Comparison of ENCODE assay signal across 13 cellular contexts in genomic region chr15:62887113-62887570, GRCh38.
DNase-seq lines count a peak whose midpoint lies in the region; ATAC-seq, FAIRE-seq and TF ChIP-seq lines count a peak whose summit lies in the region.
"Had no signal": no experiment of that assay in that cellular context is flagged by ENCODE, and none has a peak within 500 bp of the region (broad histone marks: within the 10 kb centered on the region; RNA-seq: fewer than 3 reads in every experiment).

No MANE protein-coding gene starts in this region.

- H3K27ac ChIP-seq in mammary epithelial cell (ENCODE audit: insufficient read depth, low read depth, low read length) (no peak overlapping the region), subcutaneous abdominal adipose tissue (ENCODE audit: low read depth, low read length) (peak overlapping the region; percentile 14)
- H3K27ac ChIP-seq: 22Rv1 had no signal

- H4K20me1 ChIP-seq in mammary epithelial cell (ENCODE audit: insufficient read depth, low read length) = no peaks in the 10 kb centered on the region

- intact Hi-C loops in mammary epithelial cell (cut with micrococcal nuclease) = no loop called here

- no TSS peak for BruUV-seq in mammary epithelial cell (replicated peaks; lab: Mats Ljungman, UMichigan)

- 31% methylated on average over 7 of the region's 7 CpGs for WGBS in mammary epithelial cell (ENCODE audit: low coverage, missing lambda C conversion rate)

- H3K4me3 ChIP-seq in mammary epithelial cell (replicated peaks in 1 of 3; ENCODE audit: insufficient read depth in 1 of 3, low read depth in 2 of 3, low read length in 3 of 3) (no peak overlapping the region), subcutaneous abdominal adipose tissue (ENCODE audit: low read depth in 1 of 5, low read length in 5 of 5) (no peak overlapping the region)

- TF ChIP-seq CTCF in mammary epithelial cell (conservative IDR thresholded peaks at IDR 0.05 in 1 of 2, IDR thresholded peaks at IDR 0.05 in 1 of 2; ENCODE audit: extremely low read depth in 1 of 2, insufficient read depth in 1 of 2, low read depth in 1 of 2, low read length in 2 of 2) = no peak

- no peak for ATAC-seq in esophagus mucosa

- H3K36me3 ChIP-seq in mammary epithelial cell (ENCODE audit: insufficient read depth, low read length) = no peaks in the 10 kb centered on the region
- H3K36me3 ChIP-seq in subcutaneous abdominal adipose tissue (ENCODE audit: control insufficient read depth in 5 of 5, insufficient read depth in 5 of 5, low read length in 5 of 5) = no peaks in the 10 kb centered on the region

- H3K9me3 ChIP-seq in mammary epithelial cell (replicated peaks; ENCODE audit: insufficient read depth, low read length) = no peaks in the 10 kb centered on the region
- H3K9me3 ChIP-seq in subcutaneous abdominal adipose tissue (ENCODE audit: control insufficient read depth in 5 of 5, low read length in 5 of 5) = no peaks in the 10 kb centered on the region

- H3K79me2 ChIP-seq in mammary epithelial cell (ENCODE audit: insufficient read depth, low read length) = no peaks in the 10 kb centered on the region

- in situ Hi-C loops in mammary epithelial cell (cut with MboI; ENCODE audit: low sequenced_read_pairs in 2 of 2) = no loop called here

- H2AFZ ChIP-seq in mammary epithelial cell (ENCODE audit: low read depth, low read length) = peak overlapping the region; percentile 93

- FAIRE-seq in frontal cortex (lab: Jason Lieb, UNC) = no peak

- H3K9ac ChIP-seq in mammary epithelial cell (ENCODE audit: insufficient read depth, low read length) (no peak overlapping the region), subcutaneous abdominal adipose tissue (ENCODE audit: low read length in 5 of 5) (no peak overlapping the region)

- dilution Hi-C loops in mammary epithelial cell (cut with HindIII; ENCODE audit: low sequenced_read_pairs) = no loop called here

- CTCF ChIA-PET in mammary epithelial cell (lab: Charles Lee; ENCODE audit: low non-redundant PET) = no interaction called here

- peaks cover 29% of the 10 kb centered on the region for H3K4me1 ChIP-seq in mammary epithelial cell (ENCODE audit: insufficient read depth, low read length)
- peaks cover 0 to 33% (median 24%) of the 10 kb centered on the region in 5 donors for H3K4me1 ChIP-seq in subcutaneous abdominal adipose tissue (ENCODE audit: control insufficient read depth in 5 of 5, insufficient read depth in 5 of 5, low read length in 5 of 5)

- H3K4me2 ChIP-seq in mammary epithelial cell (ENCODE audit: insufficient read depth, low read depth, low read length) = peak overlapping the region; percentile 78

- H3K27me3 ChIP-seq in mammary epithelial cell (ENCODE audit: insufficient read depth, low read length) (no peaks in the 10 kb centered on the region), subcutaneous abdominal adipose tissue (ENCODE audit: control insufficient read depth in 5 of 5, insufficient read depth in 4 of 5, low read length in 5 of 5) (peaks cover 0 to 4% (median 0%) of the 10 kb centered on the region in 5 donors)

- DNase-seq in NCI-H146 (lab: John Stamatoyannopoulos, UW) (peak; percentile 50), NCI-H146 treated with DMSO at 0.1 percent for 48 hours (lab: John Stamatoyannopoulos, UW; ENCODE audit: unreplicated experiment) (no peak), mammary epithelial cell (no peak), medulla oblongata (ENCODE audit: extremely low spot score) (peak; percentile 12), frontal cortex (ENCODE audit: low spot score in 2 of 2) (no peak), GM19240 (ENCODE audit: insufficient read length, low spot score) (no peak)
- DNase-seq: activated CD4-positive, alpha-beta T cell treated with anti-CD3 and anti-CD28 coated beads, Interleukin-2, amount 50 U/mL, for 48 hours; activated naive CD4-positive, alpha-beta T cell treated with anti-CD3 and anti-CD28 coated beads, Interleukin-2, amount 50 U/mL, for 16 hours; NCI-H1105 treated with DMSO at 0.1 percent for 48 hours; NCI-H774 had no signal

Comparison
In these comparisons a context has a peak if more than half of its experiments do, and no peak if none do; other contexts are left out.
1. DNase-seq: peak in NCI-H146 (single experiment) and medulla oblongata (single experiment); none in NCI-H146 treated with DMSO at 0.1 percent for 48 hours (single experiment), mammary epithelial cell (single experiment), frontal cortex (0 of 2) and GM19240 (single experiment).